In genomic region chr5:96292582-96293247, GRCh38 we compare ENCODE assay signal across 20 cellular contexts.
DNase-seq lines count a peak whose midpoint lies in the region; ATAC-seq lines count a peak whose summit lies in the region.
"Had no signal": no experiment of that assay in that cellular context is flagged by ENCODE, and none has a peak within 500 bp of the region (broad histone marks: within the 10 kb centered on the region; RNA-seq: fewer than 3 reads in every experiment).

No MANE protein-coding gene starts in this region.

- ATAC-seq in left ventricle myocardium superior (peak; percentile 80), sciatic nerve (peak; percentile 88), GM21528 (IDR thresholded peaks at IDR 0.05; ENCODE audit: low FRiP score, unreplicated experiment) (no peak)
- ATAC-seq: GM23338; stimulated activated naive B cell treated with anti-CD40 and anti-IgM and Interleukin-4, amounts not matched to agents 10 μg/mL and 1 μg/mL and 100 μg/mL, for 72 hours had no signal

- peak; percentile 57 for DNase-seq in NCI-H226
- peak; percentile 52 for DNase-seq in fibroblast of gingiva (ENCODE audit: low read depth)
- DNase-seq in left ventricle myocardium superior: no peak
- no peak for DNase-seq in sciatic nerve (ENCODE audit: low spot score)
- no peak for DNase-seq in NCI-H1105 treated with DMSO at 0.1 percent for 48 hours (lab: John Stamatoyannopoulos, UW)
- DNase-seq in SIG-M5 (lab: John Stamatoyannopoulos, UW): no peak
- DNase-seq in midbrain (lab: John Stamatoyannopoulos, UW): no peak
- DNase-seq: activated CD4-positive, alpha-beta T cell treated with anti-CD3 and anti-CD28 coated beads, Interleukin-2, amount 50 U/mL, for 48 hours; activated CD8-positive, alpha-beta memory T cell treated with anti-CD3 and anti-CD28 coated beads, Interleukin-2, amount 50 U/mL, for 48 hours; activated naive CD4-positive, alpha-beta T cell treated with anti-CD3 and anti-CD28 coated beads, Interleukin-2, amount 10 ng/mL, durations not matched to agents 7 days and 5 days; caudate nucleus; head of caudate nucleus; NCI-H1436 treated with DMSO at 0.1 percent for 48 hours; NCI-H2107; NCI-H510A treated with DMSO at 0.1 percent for 48 hours; PC-9; stimulated activated naive B cell treated with anti-CD40 and anti-IgM and Interleukin-4, amounts not matched to agents 10 μg/mL and 1 μg/mL and 100 μg/mL, for 72 hours; uterus had no signal

- intact Hi-C loops in left ventricle myocardium superior (cut with micrococcal nuclease) (no loop called here), sciatic nerve (cut with DNase I) (no loop called here)

Comparison
In these comparisons a context has a peak if more than half of its experiments do, and no peak if none do; other contexts are left out.
1. DNase-seq: peak in NCI-H226 (single experiment) and fibroblast of gingiva (single experiment); none in left ventricle myocardium superior (single experiment), sciatic nerve (single experiment), NCI-H1105 treated with DMSO at 0.1 percent for 48 hours (single experiment), SIG-M5 (single experiment) and midbrain (single experiment).